Comparison of ENCODE assay signal across 8 cellular contexts in the genomic region with DNA sequence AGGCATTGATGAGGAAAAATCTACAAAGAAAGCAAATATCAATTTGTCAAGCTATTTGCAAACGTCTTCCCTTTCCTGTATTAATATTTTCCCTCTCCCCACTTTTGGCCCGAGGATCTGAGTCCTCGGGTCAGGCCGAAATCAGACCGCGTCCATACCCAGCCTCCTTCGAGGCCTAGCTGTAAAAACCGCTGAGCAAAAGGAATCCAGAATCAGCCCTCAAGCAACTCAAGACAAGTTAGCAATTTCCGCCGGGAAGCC.
DNase-seq lines count a peak whose midpoint lies in the region; ATAC-seq and TF ChIP-seq lines count a peak whose summit lies in the region.

No MANE protein-coding gene starts in this region.

- ATAC-seq in HG03558 (IDR thresholded peaks at IDR 0.05; ENCODE audit: extremely low read depth, unreplicated experiment) (peak; percentile 15), HG03139 (IDR thresholded peaks at IDR 0.05; ENCODE audit: unreplicated experiment) (no peak)
- ATAC-seq in central memory CD8-positive, alpha-beta T cell (replicated peaks; ENCODE audit: extremely low read depth, poor library complexity, severe bottlenecking) = peak; percentile 1

- H3K36me3 Mint-ChIP-seq in T-helper 2 cell treated with Interferon-gamma antibody and Interleukin-4, amounts not matched to agents 5 μg/mL and 100 μg/mL, for 36 hours (ENCODE audit: low read depth) = peaks cover 14% of the 10 kb centered on the region
- peaks cover 29% of the 10 kb centered on the region for H3K36me3 Mint-ChIP-seq in central memory CD8-positive, alpha-beta T cell (ENCODE audit: insufficient read depth)
- peaks cover 36% of the 10 kb centered on the region for H3K36me3 Mint-ChIP-seq in nephron progenitor cell (ENCODE audit: low read depth)

- TF ChIP-seq CTCF in nephron progenitor cell (IDR thresholded peaks at IDR 0.05) = no peak

- no peak for DNase-seq in T-helper 2 cell treated with Interferon-gamma antibody and Interleukin-4, amounts not matched to agents 5 μg/mL and 100 μg/mL, for 36 hours (ENCODE audit: low spot score)
- DNase-seq in T-helper 2 cell (no peak), nephron progenitor cell (no peak), anterior cingulate cortex (lab: John Stamatoyannopoulos, UW) (no peak), hypothalamus (lab: John Stamatoyannopoulos, UW) (no peak)
- DNase-seq in central memory CD8-positive, alpha-beta T cell (ENCODE audit: low spot score in 2 of 2) = no peak

- H3K4me3 Mint-ChIP-seq in T-helper 2 cell treated with Interferon-gamma antibody and Interleukin-4, amounts not matched to agents 5 μg/mL and 100 μg/mL, for 36 hours = peak overlapping the region; percentile 91
- peak overlapping the region; percentile 86 for H3K4me3 Mint-ChIP-seq in central memory CD8-positive, alpha-beta T cell
- H3K4me3 Mint-ChIP-seq in nephron progenitor cell = peak overlapping the region; percentile 91

- H3K27ac Mint-ChIP-seq in T-helper 2 cell treated with Interferon-gamma antibody and Interleukin-4, amounts not matched to agents 5 μg/mL and 100 μg/mL, for 36 hours = peak overlapping the region; percentile 95
- peak overlapping the region; percentile 94 for H3K27ac Mint-ChIP-seq in central memory CD8-positive, alpha-beta T cell (ENCODE audit: low read depth)
- H3K27ac Mint-ChIP-seq in nephron progenitor cell = peak overlapping the region; percentile 99

- H3K4me1 Mint-ChIP-seq in T-helper 2 cell treated with Interferon-gamma antibody and Interleukin-4, amounts not matched to agents 5 μg/mL and 100 μg/mL, for 36 hours (ENCODE audit: low read depth) = peaks cover 30% of the 10 kb centered on the region
- peaks cover 33% of the 10 kb centered on the region for H3K4me1 Mint-ChIP-seq in central memory CD8-positive, alpha-beta T cell
- H3K4me1 Mint-ChIP-seq in nephron progenitor cell = peaks cover 35% of the 10 kb centered on the region

- no peaks in the 10 kb centered on the region for H3K27me3 Mint-ChIP-seq in T-helper 2 cell treated with Interferon-gamma antibody and Interleukin-4, amounts not matched to agents 5 μg/mL and 100 μg/mL, for 36 hours (ENCODE audit: low read depth)
- H3K27me3 Mint-ChIP-seq in central memory CD8-positive, alpha-beta T cell = no peaks in the 10 kb centered on the region
- H3K27me3 Mint-ChIP-seq in nephron progenitor cell (ENCODE audit: low read depth, poor library complexity) = no peaks in the 10 kb centered on the region

- H3K9me3 Mint-ChIP-seq in T-helper 2 cell treated with Interferon-gamma antibody and Interleukin-4, amounts not matched to agents 5 μg/mL and 100 μg/mL, for 36 hours = no peaks in the 10 kb centered on the region
- no peaks in the 10 kb centered on the region for H3K9me3 Mint-ChIP-seq in central memory CD8-positive, alpha-beta T cell
- peaks cover 12% of the 10 kb centered on the region for H3K9me3 Mint-ChIP-seq in nephron progenitor cell
